In genomic region chr13:108346376-108346775, GRCh38 we compare ENCODE assay signal across 1 cellular context.
TF ChIP-seq lines count a peak whose summit lies in the region.

No MANE protein-coding gene starts in this region.

TF ChIP-seq in HepG2, 621 proteins besides CTCF, POLR2A, EP300 and RAD21 (continued from another document):
- TF ChIP-seq ZHX1 (CRISPR knock-in tag; IDR thresholded peaks at IDR 0.05; ENCODE audit: low read depth) (no peak), GTF3A (CRISPR knock-in tag; conservative IDR thresholded peaks at IDR 0.05) (no peak)
